Comparison of ENCODE assay signal across 23 cellular contexts in the genomic region with DNA sequence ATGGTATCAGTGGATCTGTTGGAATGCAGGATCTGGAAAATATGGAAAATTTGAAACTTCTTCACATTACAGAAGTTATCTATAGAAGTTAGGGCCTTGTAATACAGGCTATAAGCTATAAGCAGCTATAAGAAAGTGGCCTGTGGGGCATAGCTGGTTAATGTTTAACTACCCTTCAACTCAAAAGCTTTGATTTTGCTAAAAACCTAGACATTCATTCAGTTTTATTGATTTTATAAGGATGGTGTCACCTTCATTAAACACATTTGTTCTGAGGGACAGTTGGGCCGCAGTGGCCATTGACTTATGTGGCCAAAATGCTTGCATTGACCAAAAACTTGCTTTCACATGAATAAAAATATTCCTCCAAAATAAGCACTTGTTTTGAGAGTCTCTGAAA. TPM values are rescaled to one million over a fixed set of nuclear protein-coding genes. Genes with fewer than 3 reads are reported as not detected.
A peak's percentile ranks its signal among the peaks of the same experiment; 100 is the strongest.
DNase-seq lines count a peak whose midpoint lies in the region; ATAC-seq, FAIRE-seq and TF ChIP-seq lines count a peak whose summit lies in the region.
"Had no signal": no experiment of that assay in that cellular context is flagged by ENCODE, and none has a peak within 500 bp of the region (broad histone marks: within the 10 kb centered on the region; RNA-seq: fewer than 3 reads in every experiment).

No MANE protein-coding gene starts in this region.

- no peak for TF ChIP-seq POLR2A in HepG2 (IDR thresholded peaks at IDR 0.05; ENCODE audit: insufficient read depth in 1 of 2, low read depth in 2 of 2, low read length in 2 of 2)
- TF ChIP-seq POLR2A in right lobe of liver (IDR thresholded peaks at IDR 0.05): no peak

- no peak overlapping the region for H3K9ac ChIP-seq in HepG2 (ENCODE audit: insufficient read depth, low read depth, low read length)
- H3K9ac ChIP-seq: BLaER1 treated with 17β-estradiol and CSF1 and Interleukin-3, amounts not matched to agents 10 nM and 100 nM had no signal

- CTCF ChIA-PET in HepG2 (lab: Yijun Ruan, JAX; ENCODE audit: low intra/inter-chr PET ratio, low total read pairs): no interaction called here
- CTCF ChIA-PET in PC-9 (lab: Charles Lee): no interaction called here

- H4K20me1 ChIP-seq in HepG2 (ENCODE audit: insufficient read depth, low read length) (no peaks in the 10 kb centered on the region), PC-9 (ENCODE audit: insufficient read depth) (no peaks in the 10 kb centered on the region), hepatocyte (ENCODE audit: insufficient read depth, poor library complexity, severe bottlenecking) (no peaks in the 10 kb centered on the region)
- H4K20me1 ChIP-seq: BLaER1 treated with 17β-estradiol and CSF1 and Interleukin-3, amounts not matched to agents 10 nM and 100 nM had no signal

- 69% methylated on average over 1 of the region's 1 CpG for WGBS in HepG2 (ENCODE audit: low lambda C conversion rate)
- 62% methylated on average over 1 of the region's 1 CpG for WGBS in right lobe of liver (ENCODE audit: insufficient coverage, low coverage, low lambda C conversion rate, missing lambda C conversion rate)
- WGBS in hepatocyte (ENCODE audit: low lambda C conversion rate, missing lambda C conversion rate): 92% methylated on average over 1 of the region's 1 CpG

- H3K4me3 ChIP-seq in HepG2 (replicated peaks in 1 of 3; ENCODE audit: insufficient read depth in 1 of 3, low read depth in 2 of 3, low read length in 3 of 3): no peak overlapping the region
- no peak overlapping the region for H3K4me3 ChIP-seq in right lobe of liver
- no peak overlapping the region for H3K4me3 ChIP-seq in PC-9
- no peak overlapping the region for H3K4me3 ChIP-seq in hepatocyte
- H3K4me3 ChIP-seq: BLaER1 treated with 17β-estradiol and CSF1 and Interleukin-3, amounts not matched to agents 10 nM and 100 nM had no signal

- no peak for TF ChIP-seq RAD21 in HepG2 (CRISPR knock-in tag; IDR thresholded peaks at IDR 0.05)

- H3K9me2 ChIP-seq in PC-9 (ENCODE audit: insufficient read depth): no peaks in the 10 kb centered on the region
- H3K9me2 ChIP-seq in hepatocyte (replicated peaks; ENCODE audit: insufficient read depth): no peaks in the 10 kb centered on the region

- no peak for TF ChIP-seq CTCF in HepG2 (CRISPR knock-in tag; IDR thresholded peaks at IDR 0.05)
- TF ChIP-seq CTCF in right lobe of liver (IDR thresholded peaks at IDR 0.05): no peak
- no peak for TF ChIP-seq CTCF in PC-9 (conservative IDR thresholded peaks at IDR 0.05)
- TF ChIP-seq CTCF in hepatocyte (IDR thresholded peaks at IDR 0.05; ENCODE audit: poor library complexity): no peak

- TF ChIP-seq EP300 in HepG2 (IDR thresholded peaks at IDR 0.05; ENCODE audit: low read depth in 2 of 2, low read length in 2 of 2): no peak
- no peak for TF ChIP-seq EP300 in HepG2 (CRISPR knock-in tag; IDR thresholded peaks at IDR 0.05; ENCODE audit: borderline replicate concordance)

- H2AFZ ChIP-seq in HepG2 (ENCODE audit: low read length): no peak overlapping the region
- no peak overlapping the region for H2AFZ ChIP-seq in PC-9
- no peak overlapping the region for H2AFZ ChIP-seq in hepatocyte

- in situ Hi-C loops in HepG2 (cut with HindIII; ENCODE audit: extremely low pct_ligation_motif_present, low pct_unique_long_range_greater_than_20kb): no loop called here

- DNase-seq in HepG2 (ENCODE audit: low spot score) (peak; percentile 41), right lobe of liver (no peak), LoVo (ENCODE audit: low spot score) (peak; percentile 36), PC-9 (no peak), hepatocyte (ENCODE audit: low spot score) (no peak)
- DNase-seq in stimulated activated CD4-positive, alpha-beta T cell treated with anti-CD3 and anti-CD28 coated beads, Interleukin-1b, Interleukin-23, amount 100 ng/mL, for 48 hours: no peak
- no peak for DNase-seq in stimulated activated CD4-positive, alpha-beta T cell treated with anti-CD3 and anti-CD28 coated beads, Interleukin-12 subunit alpha, Interleukin-12 subunit beta, amount 100 ng/mL, for 4 hours
- DNase-seq: 8988T; AML-193; Caco-2; Calu3; CD4-positive, alpha-beta T cell; CD8-positive, alpha-beta T cell; DMS79 treated with DMSO at 0.1 percent for 48 hours; GF-D8 had no signal

- no peaks in the 10 kb centered on the region for H3K9me3 ChIP-seq in HepG2 (ENCODE audit: low read length)
- H3K9me3 ChIP-seq in right lobe of liver: no peaks in the 10 kb centered on the region
- H3K9me3 ChIP-seq in PC-9 (ENCODE audit: insufficient read depth, low read depth): peaks cover 13% of the 10 kb centered on the region; the same call in 1 of the 2 replicates
- H3K9me3 ChIP-seq in hepatocyte (ENCODE audit: low read depth): no peaks in the 10 kb centered on the region
- H3K9me3 ChIP-seq: BLaER1 treated with 17β-estradiol and CSF1 and Interleukin-3, amounts not matched to agents 10 nM and 100 nM had no signal

- H3K79me2 ChIP-seq in HepG2 (ENCODE audit: insufficient read depth, low read length): no peaks in the 10 kb centered on the region
- no peaks in the 10 kb centered on the region for H3K79me2 ChIP-seq in PC-9 (ENCODE audit: low read depth)
- no peaks in the 10 kb centered on the region for H3K79me2 ChIP-seq in hepatocyte

- H3K4me2 ChIP-seq in HepG2 (ENCODE audit: low read depth, low read length): peak overlapping the region; percentile 28
- H3K4me2 ChIP-seq in PC-9: peak overlapping the region; percentile 71
- H3K4me2 ChIP-seq in hepatocyte: no peak overlapping the region
- H3K4me2 ChIP-seq: BLaER1 treated with 17β-estradiol and CSF1 and Interleukin-3, amounts not matched to agents 10 nM and 100 nM had no signal

- H3K27ac ChIP-seq in HepG2 (ENCODE audit: extremely low read length, insufficient read depth, low read length) (no peak overlapping the region), right lobe of liver (no peak overlapping the region), PC-9 (peak overlapping the region; percentile 99), hepatocyte (peak overlapping the region; percentile 47)
- H3K27ac ChIP-seq: BLaER1 treated with 17β-estradiol and CSF1 and Interleukin-3, amounts not matched to agents 10 nM and 100 nM; C4-2B had no signal

- peak; percentile 64 for FAIRE-seq in HepG2 (lab: Jason Lieb, UNC)
- FAIRE-seq: A204.1, D721Med, G401.6, GM12891, GM19239 had no signal

- no peaks in the 10 kb centered on the region for H3K36me3 ChIP-seq in HepG2 (replicated peaks in 1 of 2; ENCODE audit: control insufficient read depth in 1 of 2, insufficient read depth in 2 of 2, low read length in 2 of 2)
- no peaks in the 10 kb centered on the region for H3K36me3 ChIP-seq in right lobe of liver
- no peaks in the 10 kb centered on the region; the same call in 1 of the 2 replicates for H3K36me3 ChIP-seq in PC-9 (ENCODE audit: low read depth)
- H3K36me3 ChIP-seq in hepatocyte (replicated peaks; ENCODE audit: insufficient read depth, low read depth): no peaks in the 10 kb centered on the region
- H3K36me3 ChIP-seq: BLaER1 treated with 17β-estradiol and CSF1 and Interleukin-3, amounts not matched to agents 10 nM and 100 nM had no signal

- H3K27me3 ChIP-seq in HepG2 (ENCODE audit: control insufficient read depth in 1 of 2, insufficient read depth in 2 of 2, low read length in 2 of 2) (no peaks in the 10 kb centered on the region), right lobe of liver (no peaks in the 10 kb centered on the region), PC-9 (ENCODE audit: insufficient read depth, low read depth) (no peaks in the 10 kb centered on the region), hepatocyte (no peaks in the 10 kb centered on the region)
- H3K27me3 ChIP-seq: BLaER1 treated with 17β-estradiol and CSF1 and Interleukin-3, amounts not matched to agents 10 nM and 100 nM had no signal

- BruUV-seq in HepG2 (replicated peaks; lab: Mats Ljungman, UMichigan): no TSS peak
- no TSS peak for BruUV-seq in PC-9 (replicated peaks; lab: Mats Ljungman, UMichigan)

- H3K4me1 ChIP-seq in HepG2 (ENCODE audit: insufficient read depth, low read length) (peaks cover 44% of the 10 kb centered on the region), right lobe of liver (peaks cover 0 to 14% (median 0%) of the 10 kb centered on the region in 4 donors), PC-9 (replicated peaks; ENCODE audit: insufficient read depth) (peaks cover 56% of the 10 kb centered on the region), hepatocyte (ENCODE audit: insufficient read depth) (peaks cover 34% of the 10 kb centered on the region)
- H3K4me1 ChIP-seq: BLaER1 treated with 17β-estradiol and CSF1 and Interleukin-3, amounts not matched to agents 10 nM and 100 nM had no signal

- peak; percentile 46 for ATAC-seq in HepG2
- no peak for ATAC-seq in right lobe of liver
- no peak for ATAC-seq in GM21576 (IDR thresholded peaks at IDR 0.05; ENCODE audit: unreplicated experiment)
- ATAC-seq: CD8-positive, alpha-beta T cell had no signal

- POLR2A ChIA-PET in HepG2 (lab: Yijun Ruan, JAX): interaction anchor here (1.2 to 1.8 kb wide), 4 partner anchors 9 to 14 kb away, joined by 3 to 14 read pairs (median 5); no protein-coding TSS in a partner anchor
- POLR2A ChIA-PET in PC-9 (lab: Charles Lee; ENCODE audit: unreplicated experiment): no interaction called here

- intact Hi-C loops in HepG2 (cut with micrococcal nuclease; ENCODE audit: unreplicated experiment): no loop called here
- intact Hi-C loops in right lobe of liver (cut with DNase I): no loop called here
- intact Hi-C loops in PC-9 (cut with micrococcal nuclease; ENCODE audit: unreplicated experiment): no loop called here

- H3F3A ChIP-seq in PC-9 (ENCODE audit: insufficient read depth, low read depth): peaks cover 33% of the 10 kb centered on the region

RNA-seq across cellular contexts. Expression of gene AKR1C3, which starts 13.1 kb away (rescaled TPM):
- 368 and 551 TPM in 2 replicates for total RNA-seq in HepG2 (2016; rRNA removed; fragmentation: Illumina TruSeq; extraction: Trizol)
- total RNA-seq in HepG2 (2016; cell fraction: cytosol; rRNA removed; fragmentation: Illumina TruSeq; extraction: Trizol; ENCODE audit: low read depth): 134 and 147 TPM in 2 replicates
- 369 and 539 TPM in 2 replicates for total RNA-seq in HepG2 (2016; cell fraction: insoluble cytoplasmic fraction; rRNA removed; fragmentation: Illumina TruSeq; extraction: Trizol)
- total RNA-seq in HepG2 (2016; cell fraction: membrane; rRNA removed; fragmentation: Illumina TruSeq; extraction: Trizol): 138 and 154 TPM in 2 replicates
- 156 and 162 TPM in 2 replicates for total RNA-seq in HepG2 (2016; cell fraction: nucleus; rRNA removed; fragmentation: Illumina TruSeq; extraction: Trizol)
- 510 and 532 TPM in 2 replicates for polyA plus RNA-seq in HepG2 (2011; rRNA removed)
- 458 and 549 TPM in 2 replicates for polyA plus RNA-seq in HepG2 (2011; cell fraction: cytosol; rRNA removed)
- 116 and 167 TPM in 2 replicates for polyA plus RNA-seq in HepG2 (2011; cell fraction: nucleus; rRNA removed)
- polyA plus RNA-seq in HepG2 (2012): 489 and 651 TPM in 2 replicates
- 110 and 117 TPM in 2 replicates for polyA plus RNA-seq in HepG2 (2016; cell fraction: cytosol; fragmentation: Illumina TruSeq; extraction: Trizol; ENCODE audit: low read depth)
- 384 and 400 TPM in 2 replicates for polyA plus RNA-seq in HepG2 (2016; cell fraction: insoluble cytoplasmic fraction; fragmentation: Illumina TruSeq; extraction: Trizol; ENCODE audit: low read depth)
- polyA plus RNA-seq in HepG2 (2016; cell fraction: membrane; fragmentation: Illumina TruSeq; extraction: Trizol; ENCODE audit: low read depth): 91.8 and 107 TPM in 2 replicates
- polyA plus RNA-seq in HepG2 (2016; cell fraction: nucleus; fragmentation: Illumina TruSeq; extraction: Trizol; ENCODE audit: insufficient read depth, low read depth): 144 and 160 TPM in 2 replicates
- polyA minus RNA-seq in HepG2 (2011; rRNA and poly(A)+ RNA removed; ENCODE audit: low replicate concordance): 210 and 278 TPM in 2 replicates
- 143 and 173 TPM in 2 replicates for polyA minus RNA-seq in HepG2 (2011; cell fraction: cytosol; rRNA and poly(A)+ RNA removed)
- 118 and 193 TPM in 2 replicates for polyA minus RNA-seq in HepG2 (2011; cell fraction: nucleus; rRNA and poly(A)+ RNA removed)
- total RNA-seq in right lobe of liver: 100 to 1,000 TPM; 169 to 782 (median 334) TPM
- 1,870 and 1,886 TPM in 2 replicates for total RNA-seq in PC-9 (2021)
- 53.5 and 66.2 TPM in 2 replicates for total RNA-seq in hepatocyte
- polyA plus RNA-seq in hepatocyte: 31.6 and 54.6 TPM in 2 replicates

Comparison
In these comparisons a context has a peak if more than half of its experiments do, and no peak if none do; other contexts are left out.
1. DNase-seq: peak in HepG2 (single experiment) and LoVo (single experiment); none in right lobe of liver (0 of 3), PC-9 (0 of 2), hepatocyte (single experiment), stimulated activated CD4-positive, alpha-beta T cell treated with anti-CD3 and anti-CD28 coated beads, Interleukin-1b, Interleukin-23, amount 100 ng/mL, for 48 hours (single experiment) and stimulated activated CD4-positive, alpha-beta T cell treated with anti-CD3 and anti-CD28 coated beads, Interleukin-12 subunit alpha, Interleukin-12 subunit beta, amount 100 ng/mL, for 4 hours (single experiment).
2. H3K27ac ChIP-seq: peak in PC-9 (single experiment) and hepatocyte (single experiment); none in HepG2 (single experiment) and right lobe of liver (0 of 3).